Comparison of ENCODE assay signal across 24 cellular contexts in the genomic region with DNA sequence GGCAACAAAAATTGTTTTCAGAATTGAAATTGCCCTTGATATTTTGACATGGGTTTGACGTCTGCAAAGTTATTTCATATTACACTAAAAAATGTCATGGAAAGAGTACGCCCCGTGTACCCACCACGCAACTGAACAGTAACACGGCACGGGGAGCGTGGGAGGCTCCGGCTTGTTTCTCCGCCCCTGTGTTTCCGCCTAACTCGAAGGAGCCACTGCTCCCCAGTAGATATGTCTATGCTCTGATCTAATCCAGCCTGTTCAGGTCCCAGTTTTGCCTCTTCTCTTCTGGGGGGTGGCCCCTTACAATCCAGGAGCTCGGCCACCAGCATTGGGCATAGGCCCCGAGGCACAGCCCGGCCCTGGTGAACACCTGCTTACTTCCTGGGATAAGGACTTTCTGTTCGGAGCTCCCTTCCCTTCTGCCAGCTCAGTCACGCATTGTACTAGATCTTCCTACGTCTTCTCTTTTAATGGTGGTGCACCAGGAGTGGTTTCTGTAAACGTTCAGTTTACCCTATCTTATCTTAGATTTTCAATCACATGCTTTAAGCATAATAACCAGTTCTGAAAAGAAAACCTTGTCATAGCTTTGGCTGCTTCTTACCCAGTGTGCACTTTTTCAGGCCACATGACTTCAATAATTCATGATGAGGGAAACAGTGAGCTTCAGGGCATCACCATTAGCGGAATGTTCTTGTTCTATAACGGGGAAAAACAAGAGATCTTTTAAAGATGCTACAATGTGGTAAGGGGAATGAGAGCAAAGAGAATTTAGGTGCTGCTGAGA. TPM values are rescaled to one million over a fixed set of nuclear protein-coding genes. Genes with fewer than 3 reads are reported as not detected.
DNase-seq lines count a peak whose midpoint lies in the region; ATAC-seq, FAIRE-seq and TF ChIP-seq lines count a peak whose summit lies in the region.
"Had no signal": no experiment of that assay in that cellular context is flagged by ENCODE, and none has a peak within 500 bp of the region (broad histone marks: within the 10 kb centered on the region; RNA-seq: fewer than 3 reads in every experiment).

No MANE protein-coding gene starts in this region.

- no peak overlapping the region for H3K27ac Mint-ChIP-seq in GM23338
- H3K27ac Mint-ChIP-seq in T-helper 2 cell treated with Interferon-gamma antibody and Interleukin-4, amounts not matched to agents 5 μg/mL and 100 μg/mL, for 36 hours = no peak overlapping the region
- H3K27ac Mint-ChIP-seq: B cell; CD4-positive, CD25-positive, alpha-beta regulatory T cell; CD8-positive, alpha-beta T cell; HFFc6 had no signal

- H2BK120ac ChIP-seq in neuronal stem cell (ENCODE audit: low read depth, low read length) = no peak overlapping the region

- H4K20me1 ChIP-seq in GM23338 (replicated peaks; ENCODE audit: insufficient read depth) (no peaks in the 10 kb centered on the region), K562 (replicated peaks; ENCODE audit: control insufficient read depth, insufficient read depth, low read length) (no peaks in the 10 kb centered on the region), MM.1S (ENCODE audit: insufficient read depth, low read length) (no peaks in the 10 kb centered on the region)
- H4K20me1 ChIP-seq: BLaER1 had no signal

- no peak overlapping the region for H3K4me3 Mint-ChIP-seq in GM23338
- no peak overlapping the region for H3K4me3 Mint-ChIP-seq in T-helper 2 cell treated with Interferon-gamma antibody and Interleukin-4, amounts not matched to agents 5 μg/mL and 100 μg/mL, for 36 hours
- H3K4me3 Mint-ChIP-seq: B cell; CD4-positive, CD25-positive, alpha-beta regulatory T cell; CD8-positive, alpha-beta T cell; HFFc6 had no signal

- no peak for TF ChIP-seq EP300 in K562 (IDR thresholded peaks at IDR 0.05; ENCODE audit: low read length)
- TF ChIP-seq EP300 in esophagus muscularis mucosa (IDR thresholded peaks at IDR 0.05) = no peak

- H3K9me2 ChIP-seq in GM23338 (ENCODE audit: insufficient read depth) (peaks cover 5% of the 10 kb centered on the region; the same call in 1 of the 2 replicates), MM.1S (replicated peaks; ENCODE audit: insufficient read depth, low read length) (no peaks in the 10 kb centered on the region)

- no peak for TF ChIP-seq RAD21 in K562 (CRISPR knock-in tag; conservative IDR thresholded peaks at IDR 0.05 in 1 of 2, IDR thresholded peaks at IDR 0.05 in 1 of 2)

- no peak for FAIRE-seq in K562 (lab: Jason Lieb, UNC)
- FAIRE-seq: D721Med, GM12878, GM19239, H54 had no signal

- POLR2A ChIA-PET in K562 (lab: Yijun Ruan, JAX) = interaction anchor here (0.8 to 2.0 kb wide), 2 partner anchors 8 to 10 kb away, joined by 3 to 4 read pairs; no protein-coding TSS in a partner anchor

- H3K4me2 ChIP-seq in GM23338 (no peak overlapping the region), K562 (ENCODE audit: insufficient read depth, low read length) (no peak overlapping the region; the same call in 1 of the 2 replicates), neuronal stem cell (ENCODE audit: insufficient read depth, low read length, poor library complexity, severe bottlenecking) (no peak overlapping the region), MM.1S (ENCODE audit: low read depth, low read length) (no peak overlapping the region)
- H3K4me2 ChIP-seq: BLaER1 had no signal

- H3K14ac ChIP-seq in neuronal stem cell (ENCODE audit: low read length) = no peak overlapping the region

- H2AFZ ChIP-seq in GM23338 (0 out of 2 replicates have a peak overlapping the region, but pooled peaks have one; percentile 5), K562 (ENCODE audit: low read depth, low read length) (peak overlapping the region; percentile 36; the same call in 1 of the 2 replicates), neuronal stem cell (ENCODE audit: low read length) (no peak overlapping the region), MM.1S (ENCODE audit: low read length) (no peak overlapping the region)
- H2AFZ ChIP-seq: GM23248 had no signal

- H3K18ac ChIP-seq in neuronal stem cell (ENCODE audit: low read length) = peak overlapping the region; percentile 42

- H3K27me3 ChIP-seq in GM23338 (ENCODE audit: insufficient read depth) (no peaks in the 10 kb centered on the region), K562 (ENCODE audit: control insufficient read depth in 2 of 2, insufficient read depth in 2 of 2, low read length in 2 of 2) (peaks cover 7 to 20% of the 10 kb centered on the region in 2 experiments; a peak in 4 of 5 replicates), esophagus muscularis mucosa (no peaks in the 10 kb centered on the region), neuronal stem cell (ENCODE audit: control insufficient read depth in 3 of 3, insufficient read depth in 3 of 3, low read depth in 1 of 3, low read length in 3 of 3) (no peaks in the 10 kb centered on the region), MM.1S (replicated peaks; ENCODE audit: insufficient read depth, low read length) (no peaks in the 10 kb centered on the region)
- H3K27me3 ChIP-seq: BLaER1 had no signal

- H3K4me1 ChIP-seq in GM23338 (ENCODE audit: insufficient read depth) (peaks cover 3% of the 10 kb centered on the region), K562 (replicated peaks in 1 of 2; ENCODE audit: control insufficient read depth in 2 of 2, insufficient read depth in 2 of 2, low read length in 2 of 2) (peaks cover 0 to 6% of the 10 kb centered on the region in 2 experiments; a peak in 1 of 5 replicates), esophagus muscularis mucosa (no peaks in the 10 kb centered on the region), neuronal stem cell (ENCODE audit: control insufficient read depth in 2 of 2, insufficient read depth in 1 of 2, low read depth in 1 of 2, low read length in 2 of 2) (no peaks in the 10 kb centered on the region), MM.1S (ENCODE audit: low read length) (no peaks in the 10 kb centered on the region)
- H3K4me1 ChIP-seq: BLaER1, HAP-1 had no signal

- H3K9me1 ChIP-seq in K562 (ENCODE audit: control insufficient read depth, insufficient read depth, low read length) = no peaks in the 10 kb centered on the region

- no peak for ATAC-seq in GM23338
- peak; percentile 69 for ATAC-seq in K562
- ATAC-seq: CD8-positive, alpha-beta T cell; GM12878 had no signal

- peaks cover 4% of the 10 kb centered on the region; the same call in 2 of the 3 replicates for H3K4me1 Mint-ChIP-seq in GM23338
- peaks cover 11% of the 10 kb centered on the region for H3K4me1 Mint-ChIP-seq in T-helper 2 cell treated with Interferon-gamma antibody and Interleukin-4, amounts not matched to agents 5 μg/mL and 100 μg/mL, for 36 hours (ENCODE audit: low read depth)
- H3K4me1 Mint-ChIP-seq: B cell had no signal

- H3K36me3 ChIP-seq in GM23338 (ENCODE audit: insufficient read depth) = no peaks in the 10 kb centered on the region
- H3K36me3 ChIP-seq in K562 (ENCODE audit: control insufficient read depth, insufficient read depth, low read length) = no peaks in the 10 kb centered on the region
- no peaks in the 10 kb centered on the region for H3K36me3 ChIP-seq in esophagus muscularis mucosa
- no peaks in the 10 kb centered on the region for H3K36me3 ChIP-seq in neuronal stem cell (replicated peaks in 1 of 2; ENCODE audit: control insufficient read depth in 2 of 2, insufficient read depth in 2 of 2, low read length in 2 of 2)
- H3K36me3 ChIP-seq in MM.1S (replicated peaks; ENCODE audit: insufficient read depth, low read length) = no peaks in the 10 kb centered on the region
- H3K36me3 ChIP-seq: BLaER1, HAP-1 had no signal

- TF ChIP-seq CTCF in GM23338 (conservative IDR thresholded peaks at IDR 0.05; ENCODE audit: low read depth in 2 of 2) (no peak), K562 (IDR thresholded peaks at IDR 0.05 in 2 of 3, conservative IDR thresholded peaks at IDR 0.05 in 1 of 3; ENCODE audit: insufficient read depth in 2 of 3, low read depth in 1 of 3, low read length in 3 of 3) (no peak), esophagus muscularis mucosa (IDR thresholded peaks at IDR 0.05) (no peak), MM.1S (IDR thresholded peaks at IDR 0.05; ENCODE audit: low read length) (no peak)

- intact Hi-C loops in K562 (cut with micrococcal nuclease) = no loop called here
- intact Hi-C loops in esophagus muscularis mucosa (cut with DNase I) = no loop called here

- H3K9me3 ChIP-seq in K562 (replicated peaks; ENCODE audit: control insufficient read depth, insufficient read depth, low read depth, low read length) (no peaks in the 10 kb centered on the region), esophagus muscularis mucosa (no peaks in the 10 kb centered on the region), neuronal stem cell (replicated peaks in 1 of 2; ENCODE audit: control insufficient read depth in 2 of 2, insufficient read depth in 1 of 2, low read depth in 1 of 2, low read length in 2 of 2) (no peaks in the 10 kb centered on the region), MM.1S (replicated peaks; ENCODE audit: insufficient read depth, low read length) (no peaks in the 10 kb centered on the region)
- H3K9me3 ChIP-seq: HAP-1 had no signal

- TF ChIP-seq POLR2A in K562 (conservative IDR thresholded peaks at IDR 0.05) (no peak), esophagus muscularis mucosa (IDR thresholded peaks at IDR 0.05; ENCODE audit: low read depth) (no peak)

- no peak overlapping the region for H3K9ac ChIP-seq in K562 (ENCODE audit: insufficient read depth in 1 of 2, low read depth in 2 of 2, low read length in 2 of 2)
- H3K9ac ChIP-seq in neuronal stem cell (ENCODE audit: low read depth, low read length, poor library complexity) = no peak overlapping the region
- no peak overlapping the region for H3K9ac ChIP-seq in MM.1S (ENCODE audit: low read length)
- H3K9ac ChIP-seq: BLaER1, GM23248 had no signal

- H4K8ac ChIP-seq in neuronal stem cell (ENCODE audit: low read depth, low read length) = no peak overlapping the region

- BruUV-seq in K562 (replicated peaks; lab: Mats Ljungman, UMichigan) = no TSS peak

- no peaks in the 10 kb centered on the region for H3K9me3 Mint-ChIP-seq in GM23338
- no peaks in the 10 kb centered on the region for H3K9me3 Mint-ChIP-seq in T-helper 2 cell treated with Interferon-gamma antibody and Interleukin-4, amounts not matched to agents 5 μg/mL and 100 μg/mL, for 36 hours
- H3K9me3 Mint-ChIP-seq: CD8-positive, alpha-beta T cell; HFFc6 had no signal

- peak overlapping the region; percentile 59 for H3K23ac ChIP-seq in neuronal stem cell (ENCODE audit: low read depth, low read length, poor library complexity)

- H3F3A ChIP-seq in GM23338 (replicated peaks; ENCODE audit: low read depth) (no peaks in the 10 kb centered on the region), MM.1S (ENCODE audit: insufficient read depth, low read length) (no peaks in the 10 kb centered on the region)

- no peak overlapping the region for H2BK12ac ChIP-seq in neuronal stem cell (ENCODE audit: low read length)

- no peak overlapping the region for H3K4me3 ChIP-seq in GM23338
- no peak overlapping the region for H3K4me3 ChIP-seq in K562
- H3K4me3 ChIP-seq in esophagus muscularis mucosa = no peak overlapping the region
- no peak overlapping the region for H3K4me3 ChIP-seq in neuronal stem cell (ENCODE audit: low read length in 2 of 2)
- no peak overlapping the region for H3K4me3 ChIP-seq in MM.1S (ENCODE audit: low read length)
- H3K4me3 ChIP-seq: BLaER1, GM12878, GM23248, HAP-1 had no signal

- H3K4ac ChIP-seq in neuronal stem cell (ENCODE audit: low read length) = no peak overlapping the region

- H4K91ac ChIP-seq in neuronal stem cell (ENCODE audit: low read depth, low read length, poor library complexity) = no peak overlapping the region

- DNase-seq in GM23338 (ENCODE audit: low spot score) = no peak
- no peak for DNase-seq in K562 (ENCODE audit: extremely low read depth in 1 of 4, low spot score in 3 of 4)
- DNase-seq in esophagus muscularis mucosa (ENCODE audit: extremely low spot score) = peak; percentile 74
- DNase-seq in neuronal stem cell (ENCODE audit: low spot score) = no peak
- DNase-seq in islet precursor cell = no peak
- DNase-seq in T-helper 2 cell treated with Interferon-gamma antibody and Interleukin-4, amounts not matched to agents 5 μg/mL and 100 μg/mL, for 36 hours (ENCODE audit: low spot score) = no peak
- DNase-seq in MM.1S = no peak
- DNase-seq in stimulated activated CD4-positive, alpha-beta T cell treated with anti-CD3 and anti-CD28 coated beads, Interleukin-12 subunit alpha, Interleukin-12 subunit beta, amount 100 ng/mL, for 4 hours = no peak
- DNase-seq: CD4-positive, CD25-positive, alpha-beta regulatory T cell; CD8-positive, alpha-beta T cell; DMS 273 treated with DMSO at 0.1 percent for 48 hours; DMS79; EL; GDM1; GM23248; HFFc6 had no signal

- H2BK5ac ChIP-seq in neuronal stem cell (ENCODE audit: low read length) = no peak overlapping the region

- no peaks in the 10 kb centered on the region for H3K27me3 Mint-ChIP-seq in GM23338 (ENCODE audit: insufficient read depth, low read depth, poor library complexity)
- H3K27me3 Mint-ChIP-seq in T-helper 2 cell treated with Interferon-gamma antibody and Interleukin-4, amounts not matched to agents 5 μg/mL and 100 μg/mL, for 36 hours (ENCODE audit: low read depth) = peaks cover 15% of the 10 kb centered on the region

- in situ Hi-C loops in K562 (cut with MboI) = no loop called here

- CTCF ChIA-PET in K562 (lab: Yijun Ruan, JAX; ENCODE audit: low intra/inter-chr PET ratio) = no interaction called here

- H3K27ac ChIP-seq in GM23338 (ENCODE audit: low read depth) (no peak overlapping the region), K562 (ENCODE audit: extremely low read depth, low read depth, low read length) (no peak overlapping the region), esophagus muscularis mucosa (replicated peaks in 1 of 4) (no peak overlapping the region), neuronal stem cell (replicated peaks; ENCODE audit: low read length) (no peak overlapping the region), MM.1S (ENCODE audit: low read length) (no peak overlapping the region)
- H3K27ac ChIP-seq: BLaER1, C4-2B, GM23248 had no signal

- H3K36me3 Mint-ChIP-seq in GM23338 (ENCODE audit: low read depth) = no peaks in the 10 kb centered on the region
- no peaks in the 10 kb centered on the region for H3K36me3 Mint-ChIP-seq in T-helper 2 cell treated with Interferon-gamma antibody and Interleukin-4, amounts not matched to agents 5 μg/mL and 100 μg/mL, for 36 hours (ENCODE audit: low read depth)
- H3K36me3 Mint-ChIP-seq: CD4-positive, CD25-positive, alpha-beta regulatory T cell; CD8-positive, alpha-beta T cell had no signal

- no peak overlapping the region for H2AK5ac ChIP-seq in neuronal stem cell (ENCODE audit: low read depth, low read length)

- WGBS in K562 (ENCODE audit: insufficient coverage, low coverage, missing lambda C conversion rate) = 6% methylated on average over 19 of the region's 20 CpGs
- 92% methylated on average over 20 of the region's 20 CpGs for WGBS in esophagus muscularis mucosa
- WGBS in neuronal stem cell (ENCODE audit: extremely low coverage in 2 of 2, insufficient read length in 2 of 2, insufficient replicate concordance in 1 of 2), 2 donors = no CpG with 5 or more reads among the region's 20 CpGs

- no peak overlapping the region for H2BK15ac ChIP-seq in neuronal stem cell (ENCODE audit: low read length)

- H3K79me2 ChIP-seq in GM23338 (replicated peaks; ENCODE audit: insufficient read depth) (no peaks in the 10 kb centered on the region), K562 (ENCODE audit: control insufficient read depth, insufficient read depth, low read length) (no peaks in the 10 kb centered on the region), MM.1S (ENCODE audit: low read length) (no peaks in the 10 kb centered on the region)

- H3K79me1 ChIP-seq in neuronal stem cell (ENCODE audit: low read depth, low read length) = no peaks in the 10 kb centered on the region

RNA-seq across cellular contexts. Expression of a gene that starts 43.9 kb away (rescaled TPM):
- total RNA-seq in GM23338 (2014; rRNA removed; shearing (Covaris generic)) = 90.1 and 93.6 TPM in 2 replicates
- polyA plus RNA-seq in GM23338 (2016; fragmentation: Nextera tagmentation; extraction: Ambion mirVana) (28.7 and 29.8 TPM in 2 replicates), K562 (2011; rRNA removed) (22.5 and 30.2 TPM in 2 replicates), K562 (2014; fragmentation: Illumina TruSeq; extraction: Trizol) (20.2 and 24.2 TPM in 2 replicates), K562 (2014; fragmentation: Nextera tagmentation; extraction: Ambion mirVana) (10 to 100 TPM; 12.2 to 18.0 TPM), K562 (2014; rRNA removed) (17.0 and 23.6 TPM in 2 replicates)
- total RNA-seq in K562 (2011; cell fraction: chromatin; rRNA removed; ENCODE audit: low replicate concordance) = 29.0 and 54.6 TPM in 2 replicates
- total RNA-seq in K562 (2011; cell fraction: nucleolus; rRNA removed) = 15.0 and 20.5 TPM in 2 replicates
- 22.8 and 25.9 TPM in 2 replicates for total RNA-seq in K562 (2011; cell fraction: nucleoplasm; rRNA removed)
- total RNA-seq in K562 (2014; rRNA removed) (20.8 and 23.0 TPM in 2 replicates), K562 (2014; rRNA removed; fragmentation: Illumina TruSeq; extraction: Trizol) (27.9 and 28.6 TPM in 2 replicates), K562 (2015; rRNA removed; fragmentation: Illumina TruSeq; extraction: Trizol) (24.1 and 27.4 TPM in 2 replicates), K562 (2021) (24.4 and 24.7 TPM in 2 replicates), esophagus muscularis mucosa (10 to 100 TPM; 20.9 to 28.5 (median 24.6) TPM)
- 17.0 and 18.6 TPM in 2 replicates for polyA plus RNA-seq in K562 (2011; cell fraction: cytosol; rRNA removed)
- polyA plus RNA-seq in K562 (2011; cell fraction: nucleus; rRNA removed) = 18.1 and 20.1 TPM in 2 replicates
- polyA plus RNA-seq in K562 (2012) = 20.4 TPM in 2 replicates
- polyA minus RNA-seq in K562 (2011; rRNA and poly(A)+ RNA removed) = 66.5 and 74.5 TPM in 2 replicates
- 17.9 and 26.4 TPM in 2 replicates for polyA minus RNA-seq in K562 (2011; cell fraction: cytosol; rRNA and poly(A)+ RNA removed)
- polyA minus RNA-seq in K562 (2011; cell fraction: nucleus; rRNA and poly(A)+ RNA removed) = 22.2 and 34.4 TPM in 2 replicates
- 18.9 TPM for polyA plus RNA-seq in neuronal stem cell (2013, experiment 1 of 2)
- polyA plus RNA-seq in neuronal stem cell (2013, experiment 2 of 2) = 19.1 TPM

Comparison
In these comparisons a context has a peak if more than half of its experiments do, and no peak if none do; other contexts are left out.
1. H2AFZ ChIP-seq: peak in GM23338 (single experiment) and K562 (single experiment); none in neuronal stem cell (single experiment) and MM.1S (single experiment).